1 cellular context compared by ENCODE assay signal in the genomic region with DNA sequence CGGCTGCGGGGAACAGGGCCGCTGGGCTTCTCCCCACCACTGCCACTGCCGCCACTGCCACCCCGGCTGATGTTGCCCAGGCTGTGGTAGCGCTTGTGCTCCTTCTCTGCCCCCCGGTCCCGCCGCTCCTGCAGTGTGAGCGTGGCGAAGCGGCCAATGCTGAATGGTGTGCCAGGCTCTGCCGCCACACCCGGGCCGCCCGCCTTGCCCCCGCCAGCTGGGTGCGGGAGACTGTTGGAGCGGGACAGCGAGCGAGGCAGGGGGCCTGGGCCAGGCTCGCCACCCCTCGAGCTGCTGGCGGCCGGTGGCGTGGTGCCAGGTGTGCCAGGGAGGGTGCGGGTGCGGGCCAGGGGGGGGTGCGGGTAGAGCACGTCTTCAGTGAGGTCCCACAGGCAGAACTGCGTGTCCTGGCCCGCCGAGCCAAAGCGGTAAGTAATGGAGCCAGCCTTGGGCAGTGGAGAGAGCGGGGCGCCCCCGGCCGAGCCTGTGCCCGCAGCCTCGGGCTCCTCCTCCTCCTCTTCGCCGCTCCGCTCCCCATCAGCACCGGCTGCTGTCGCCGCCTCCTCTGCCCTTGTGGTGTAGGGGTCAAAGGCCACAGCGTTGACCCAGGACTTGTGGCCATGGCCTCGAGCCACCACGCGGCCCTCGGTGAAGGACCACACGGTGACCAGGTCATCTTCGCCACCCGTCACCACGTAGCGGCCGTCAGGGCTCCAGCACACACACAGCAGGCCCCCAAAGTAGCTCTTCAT.
TF ChIP-seq lines count a peak whose summit lies in the region.

No MANE protein-coding gene starts in this region.

TF ChIP-seq in IMR-90, 13 proteins besides CTCF, POLR2A, EP300 and RAD21:
- TF ChIP-seq MAZ (IDR thresholded peaks at IDR 0.05; ENCODE audit: borderline replicate concordance, low read depth, low read length) (no peak), MAFK (IDR thresholded peaks at IDR 0.05; ENCODE audit: low read depth, low read length) (no peak), RCOR1 (IDR thresholded peaks at IDR 0.05; ENCODE audit: insufficient replicate concordance, low read length) (no peak), CEBPB (IDR thresholded peaks at IDR 0.05; ENCODE audit: low read depth, low read length) (no peak), NFE2L2 (IDR thresholded peaks at IDR 0.05; ENCODE audit: low read depth, low read length) (no peak), FOS (IDR thresholded peaks at IDR 0.05; ENCODE audit: low read depth, low read length) (no peak), BHLHE40 (IDR thresholded peaks at IDR 0.05; ENCODE audit: low read depth, low read length) (no peak), RFX5 (IDR thresholded peaks at IDR 0.05; ENCODE audit: low read depth, low read length) (no peak), SMC3 (IDR thresholded peaks at IDR 0.05; ENCODE audit: low read depth, low read length) (no peak), CHD1 (IDR thresholded peaks at IDR 0.05; ENCODE audit: low read depth, low read length) (no peak), MXI1 (IDR thresholded peaks at IDR 0.05; ENCODE audit: borderline replicate concordance, low read depth, low read length) (no peak)
- TF ChIP-seq, protein P1, sequence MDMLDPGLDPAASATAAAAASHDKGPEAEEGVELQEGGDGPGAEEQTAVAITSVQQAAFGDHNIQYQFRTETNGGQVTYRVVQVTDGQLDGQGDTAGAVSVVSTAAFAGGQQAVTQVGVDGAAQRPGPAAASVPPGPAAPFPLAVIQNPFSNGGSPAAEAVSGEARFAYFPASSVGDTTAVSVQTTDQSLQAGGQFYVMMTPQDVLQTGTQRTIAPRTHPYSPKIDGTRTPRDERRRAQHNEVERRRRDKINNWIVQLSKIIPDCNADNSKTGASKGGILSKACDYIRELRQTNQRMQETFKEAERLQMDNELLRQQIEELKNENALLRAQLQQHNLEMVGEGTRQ (IDR thresholded peaks at IDR 0.05; ENCODE audit: low read depth, low read length): no peak
- TF ChIP-seq, protein P2, sequence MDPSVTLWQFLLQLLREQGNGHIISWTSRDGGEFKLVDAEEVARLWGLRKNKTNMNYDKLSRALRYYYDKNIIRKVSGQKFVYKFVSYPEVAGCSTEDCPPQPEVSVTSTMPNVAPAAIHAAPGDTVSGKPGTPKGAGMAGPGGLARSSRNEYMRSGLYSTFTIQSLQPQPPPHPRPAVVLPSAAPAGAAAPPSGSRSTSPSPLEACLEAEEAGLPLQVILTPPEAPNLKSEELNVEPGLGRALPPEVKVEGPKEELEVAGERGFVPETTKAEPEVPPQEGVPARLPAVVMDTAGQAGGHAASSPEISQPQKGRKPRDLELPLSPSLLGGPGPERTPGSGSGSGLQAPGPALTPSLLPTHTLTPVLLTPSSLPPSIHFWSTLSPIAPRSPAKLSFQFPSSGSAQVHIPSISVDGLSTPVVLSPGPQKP (IDR thresholded peaks at IDR 0.05; ENCODE audit: borderline replicate concordance, low read depth, low read length): no peak
